Comparison of ENCODE assay signal across 8 cellular contexts in the genomic region with DNA sequence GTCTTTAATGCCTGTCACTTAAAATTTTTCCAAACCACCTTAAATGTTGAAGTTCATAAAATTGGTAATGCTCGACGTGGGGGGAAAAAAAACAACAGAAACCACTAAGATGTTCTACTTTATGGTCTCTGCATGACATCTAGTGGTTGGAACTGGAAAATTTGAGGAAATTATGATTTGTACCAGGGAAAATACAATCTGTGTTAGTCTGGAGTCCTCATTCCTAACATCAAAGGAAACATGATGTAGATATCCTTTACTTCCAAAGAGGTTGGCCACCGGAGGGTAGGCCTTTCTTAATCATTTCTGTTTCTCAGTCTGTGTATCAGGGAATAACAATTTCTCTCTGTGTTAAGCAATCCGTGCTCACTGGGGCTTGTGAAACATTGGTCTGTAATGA.
DNase-seq lines count a peak whose midpoint lies in the region; ATAC-seq and TF ChIP-seq lines count a peak whose summit lies in the region.
"Not testable (repeated sequence)": the region's sequence is repeated elsewhere in the genome, so short reads cannot be mapped to it uniquely, and the experiment has no call there.

No MANE protein-coding gene starts in this region.

- CTCF ChIA-PET in A673 (lab: Charles Lee); RWPE1 (lab: Yijun Ruan, JAX): not testable (repeated sequence)

- H3K9me3 ChIP-seq in A673 (ENCODE audit: low read depth, low read length, poor library complexity, severe bottlenecking), result not testable (repeated sequence)

- not testable (repeated sequence) for H3K27ac ChIP-seq in A673 (ENCODE audit: low read depth, low read length, poor library complexity, severe bottlenecking); RWPE1; brain microvascular endothelial cell

- ATAC-seq in GM18868 (IDR thresholded peaks at IDR 0.05; ENCODE audit: unreplicated experiment) (peak; percentile 64), left lobe of liver (peak; percentile 91)

- not testable (repeated sequence) for H3K36me3 ChIP-seq in A673 (ENCODE audit: insufficient read depth, low read length, poor library complexity, severe bottlenecking); brain microvascular endothelial cell (replicated peaks)

- POLR2A ChIA-PET in A673 (lab: Charles Lee; ENCODE audit: low non-redundant PET); RWPE1 (lab: Yijun Ruan, JAX; ENCODE audit: low non-redundant PET): not testable (repeated sequence)

- in situ Hi-C loops in brain microvascular endothelial cell (cut with HindIII; ENCODE audit: low pct_ligation_motif_present, low sequenced_read_pairs), result not testable (repeated sequence)

- H3K4me3 ChIP-seq in A673 (ENCODE audit: low read depth, low read length, poor library complexity, severe bottlenecking); brain microvascular endothelial cell (ENCODE audit: low read depth, low read length); fibroblast of the aortic adventitia (ENCODE audit: low read depth, low read length): not testable (repeated sequence)

- DNase-seq in A673 (ENCODE audit: low spot score) (peak; percentile 31), NCI-H1417 (lab: John Stamatoyannopoulos, UW) (peak in 2 of 3 experiments; percentile 16 to 69), brain microvascular endothelial cell (peak; percentile 36), fibroblast of the aortic adventitia (ENCODE audit: low read depth) (peak; percentile 88), renal cortical epithelial cell (ENCODE audit: low read depth) (peak; percentile 58)
- DNase-seq in RWPE1 (ENCODE audit: low spot score); left lobe of liver (ENCODE audit: low spot score): not testable (repeated sequence)

- peak; percentile 46; the same call in 1 of the 2 replicates for TF ChIP-seq CTCF in A673 (conservative IDR thresholded peaks at IDR 0.05; ENCODE audit: low read depth, low read length)
- peak; percentile 39 for TF ChIP-seq CTCF in RWPE1 (conservative IDR thresholded peaks at IDR 0.05; ENCODE audit: low read depth)
- peak; percentile 23 for TF ChIP-seq CTCF in brain microvascular endothelial cell (IDR thresholded peaks at IDR 0.05; ENCODE audit: low read depth, low read length, missing control alignments)
- TF ChIP-seq CTCF in fibroblast of the aortic adventitia (IDR thresholded peaks at IDR 0.05; ENCODE audit: insufficient read depth, low read length), result peak; percentile 45

- H3K27me3 ChIP-seq in A673 (replicated peaks; ENCODE audit: insufficient read depth, low read depth, low read length, poor library complexity); brain microvascular endothelial cell (replicated peaks): not testable (repeated sequence)

- not testable (repeated sequence) for H3K4me1 ChIP-seq in A673 (ENCODE audit: insufficient read depth, low read length, poor library complexity, severe bottlenecking)

- BruUV-seq in A673 (replicated peaks; lab: Mats Ljungman, UMichigan), result not testable (repeated sequence)

- intact Hi-C loops in A673 (cut with micrococcal nuclease; ENCODE audit: unreplicated experiment), result loop anchor here (2.0 to 5.0 kb wide), 4 partner anchors 285 to 1201 kb away; no protein-coding TSS in a partner anchor
